11 cellular contexts compared by ENCODE assay signal in the genomic region with DNA sequence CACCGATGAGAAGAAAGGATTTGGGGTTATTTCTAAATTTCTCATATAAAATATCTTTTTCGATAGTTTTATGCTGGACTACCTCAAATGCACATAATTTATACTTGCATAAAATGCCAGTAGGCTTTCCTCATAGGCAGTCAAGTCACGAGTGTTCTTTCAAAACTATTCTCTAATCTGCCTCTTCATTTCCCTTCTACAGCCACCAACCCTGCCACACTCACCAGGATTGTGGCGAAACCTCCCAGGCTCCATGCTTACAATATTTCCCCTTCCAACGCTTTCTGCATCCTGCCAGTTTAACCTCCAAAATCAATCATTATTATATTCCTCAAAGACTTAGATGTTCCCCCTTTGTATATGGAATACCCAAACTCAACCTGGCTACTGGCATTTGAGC.
A peak's percentile ranks its signal among the peaks of the same experiment; 100 is the strongest.
DNase-seq lines count a peak whose midpoint lies in the region; ATAC-seq and TF ChIP-seq lines count a peak whose summit lies in the region.
"Had no signal": no experiment of that assay in that cellular context is flagged by ENCODE, and none has a peak within 500 bp of the region (broad histone marks: within the 10 kb centered on the region; RNA-seq: fewer than 3 reads in every experiment).

No MANE protein-coding gene starts in this region.

- H3K4me3 ChIP-seq in right cardiac atrium (ENCODE audit: low read length) (no peak overlapping the region), stomach (no peak overlapping the region)

- H3K4me1 ChIP-seq in right cardiac atrium (ENCODE audit: control insufficient read depth, insufficient read depth, low read length) (peaks cover 13% of the 10 kb centered on the region), stomach (peaks cover 5 to 17% (median 9%) of the 10 kb centered on the region in 4 donors)

- H3K27me3 Mint-ChIP-seq in activated T-cell treated with anti-CD3 and anti-CD28 coated beads, Interleukin-2, amount 50 U/mL, for 72 hours (ENCODE audit: low read depth) = peaks cover 20% of the 10 kb centered on the region
- no peaks in the 10 kb centered on the region for H3K27me3 Mint-ChIP-seq in T-helper 17 cell

- WGBS in right cardiac atrium = 80% methylated on average over 5 of the region's 5 CpGs
- 80 to 95% (median 89%) methylated on average over 5 of the region's 5 CpGs for WGBS in stomach, 5 donors

- peak overlapping the region; percentile 85 for H3K27ac Mint-ChIP-seq in activated T-cell treated with anti-CD3 and anti-CD28 coated beads, Interleukin-2, amount 50 U/mL, for 72 hours
- H3K27ac Mint-ChIP-seq in T-helper 17 cell = peak overlapping the region; percentile 29

- H3K36me3 Mint-ChIP-seq in activated T-cell treated with anti-CD3 and anti-CD28 coated beads, Interleukin-2, amount 50 U/mL, for 72 hours (ENCODE audit: insufficient read depth in 2 of 2) = peaks cover under 1 to 2% of the 10 kb centered on the region in 2 donors
- H3K36me3 Mint-ChIP-seq in T-helper 17 cell (ENCODE audit: low read depth) = peaks cover 3% of the 10 kb centered on the region

- no peaks in the 10 kb centered on the region for H3K36me3 ChIP-seq in stomach
- H3K36me3 ChIP-seq: BE2C had no signal

- H3K9me3 ChIP-seq in T-helper 17 cell (ENCODE audit: control insufficient read depth, low read length, poor library complexity, severe bottlenecking) (no peaks in the 10 kb centered on the region), right cardiac atrium (ENCODE audit: control insufficient read depth, low read length) (no peaks in the 10 kb centered on the region), stomach (no peaks in the 10 kb centered on the region)
- H3K9me3 ChIP-seq: BE2C had no signal

- no peak for TF ChIP-seq EP300 in stomach (IDR thresholded peaks at IDR 0.05)

- H3K4me1 Mint-ChIP-seq in activated T-cell treated with anti-CD3 and anti-CD28 coated beads, Interleukin-2, amount 50 U/mL, for 72 hours (ENCODE audit: low read depth) = peaks cover 32% of the 10 kb centered on the region
- no peaks in the 10 kb centered on the region for H3K4me1 Mint-ChIP-seq in T-helper 17 cell

- no peak for ATAC-seq in activated T-cell treated with anti-CD3 and anti-CD28 coated beads, Interleukin-2, amount 50 U/mL, for 72 hours (replicated peaks in 1 of 2)
- ATAC-seq in T-helper 17 cell (no peak), right cardiac atrium (peak in 1 of 2 donors; percentile 12), HG03039 (IDR thresholded peaks at IDR 0.05; ENCODE audit: unreplicated experiment) (no peak)

- intact Hi-C loops in right cardiac atrium (cut with DNase I) = no loop called here
- intact Hi-C loops in stomach (cut with DNase I; ENCODE audit: low total_unique reads) = no loop called here

- peak overlapping the region; percentile 28 for H3K27ac ChIP-seq in right cardiac atrium (ENCODE audit: low read length)
- peak overlapping the region in 3 of 5 donors; percentile 2 to 87 (median 71) for H3K27ac ChIP-seq in stomach

- H3K27me3 ChIP-seq in right cardiac atrium (ENCODE audit: control insufficient read depth, insufficient read depth) (no peaks in the 10 kb centered on the region), stomach (no peaks in the 10 kb centered on the region)
- H3K27me3 ChIP-seq: BE2C had no signal

- H3K9me3 Mint-ChIP-seq in activated T-cell treated with anti-CD3 and anti-CD28 coated beads, Interleukin-2, amount 50 U/mL, for 72 hours = no peaks in the 10 kb centered on the region

- H3K4me3 Mint-ChIP-seq in activated T-cell treated with anti-CD3 and anti-CD28 coated beads, Interleukin-2, amount 50 U/mL, for 72 hours = peak overlapping the region; percentile 66 to 87
- H3K4me3 Mint-ChIP-seq in T-helper 17 cell = peak overlapping the region; percentile 47

- no peak for DNase-seq in activated T-cell treated with anti-CD3 and anti-CD28 coated beads, Interleukin-2, amount 50 U/mL, for 72 hours
- no peak for DNase-seq in activated T-cell treated with anti-CD3 and anti-CD28 coated beads, Interleukin-2, amount 50 U/mL, for 1 hour
- DNase-seq in T-helper 17 cell = no peak
- no peak for DNase-seq in right cardiac atrium
- no peak for DNase-seq in stomach
- no peak for DNase-seq in NCI-H1930 (lab: John Stamatoyannopoulos, UW)
- DNase-seq in cerebellum (ENCODE audit: low spot score) = no peak
- DNase-seq: BE2C, GOT3, NCI-H526 treated with DMSO at 0.1 percent for 48 hours had no signal

- TF ChIP-seq POLR2A in stomach (IDR thresholded peaks at IDR 0.05) = no peak

- no peak for TF ChIP-seq CTCF in stomach (IDR thresholded peaks at IDR 0.05)
